Comparison of ENCODE assay signal across 8 cellular contexts in genomic region chr3:165196577-165197561, GRCh38. TPM values are rescaled to one million over a fixed set of nuclear protein-coding genes. Genes with fewer than 3 reads are reported as not detected.
DNase-seq lines count a peak whose midpoint lies in the region; ATAC-seq lines count a peak whose summit lies in the region.
"Had no signal": no experiment of that assay in that cellular context is flagged by ENCODE, and none has a peak within 500 bp of the region (broad histone marks: within the 10 kb centered on the region; RNA-seq: fewer than 3 reads in every experiment).

No MANE protein-coding gene starts in this region.

- H3K36me3 ChIP-seq in CD8-positive, alpha-beta memory T cell (ENCODE audit: insufficient read depth, low read length) = no peaks in the 10 kb centered on the region

- peaks cover 47 to 53% of the 10 kb centered on the region in 2 donors for H3K27me3 Mint-ChIP-seq in T-cell
- H3K27me3 Mint-ChIP-seq in CD8-positive, alpha-beta memory T cell = peaks cover 28 to 52% of the 10 kb centered on the region in 2 donors

- ATAC-seq in T-cell (replicated peaks in 1 of 4) (no peak), right cardiac atrium (peak; percentile 26 to 43), GM18873 (IDR thresholded peaks at IDR 0.05; ENCODE audit: low FRiP score, unreplicated experiment) (no peak)

- CTCF ChIA-PET in T-cell (lab: Charles Lee) = no interaction called here
- CTCF ChIA-PET in CD8-positive, alpha-beta memory T cell (lab: Charles Lee) = interaction anchor here (0.7 kb wide), 1 partner anchor 626 kb away, joined by 3 read pairs; no protein-coding TSS in a partner anchor

- POLR2A ChIA-PET in T-cell (lab: Charles Lee) = no interaction called here
- POLR2A ChIA-PET in CD8-positive, alpha-beta memory T cell (lab: Charles Lee) = no interaction called here

- H3K27ac Mint-ChIP-seq in T-cell = no peak overlapping the region
- peak overlapping the region in 1 of 8 donors; percentile 14 for H3K27ac Mint-ChIP-seq in CD8-positive, alpha-beta memory T cell

- peaks cover 5% of the 10 kb centered on the region for H3K4me1 ChIP-seq in right cardiac atrium (ENCODE audit: control insufficient read depth, insufficient read depth, low read length)
- no peaks in the 10 kb centered on the region for H3K4me1 ChIP-seq in CD8-positive, alpha-beta memory T cell (ENCODE audit: insufficient read depth, low read length)

- H3K36me3 Mint-ChIP-seq in T-cell = no peaks in the 10 kb centered on the region
- peaks cover 0 to 2% (median 0%) of the 10 kb centered on the region in 3 donors for H3K36me3 Mint-ChIP-seq in CD8-positive, alpha-beta memory T cell

- H3K4me3 ChIP-seq in right cardiac atrium (ENCODE audit: low read length) = peak overlapping the region; percentile 62
- H3K4me3 ChIP-seq in skeletal muscle cell (ENCODE audit: low read depth, low read length) = peak overlapping the region; percentile 50
- no peak overlapping the region for H3K4me3 ChIP-seq in CD8-positive, alpha-beta memory T cell (ENCODE audit: low read length)

- DNase-seq in HK-2 (ENCODE audit: unreplicated experiment) = peak; percentile 36
- no peak for DNase-seq in T-cell
- peak in 1 of 3 donors; percentile 50 for DNase-seq in right cardiac atrium
- DNase-seq in skeletal muscle cell (ENCODE audit: low read depth) = no peak
- no peak for DNase-seq in CD8-positive, alpha-beta memory T cell
- no peak for DNase-seq in HuH-7 (ENCODE audit: low spot score)
- DNase-seq: left cardiac atrium had no signal

- WGBS in right cardiac atrium = 3% methylated on average over 49 of the region's 52 CpGs

- no peaks in the 10 kb centered on the region for H3K27me3 ChIP-seq in right cardiac atrium (ENCODE audit: control insufficient read depth, insufficient read depth)
- H3K27me3 ChIP-seq in CD8-positive, alpha-beta memory T cell (ENCODE audit: insufficient read depth, low read length, poor library complexity, severe bottlenecking) = peaks cover 5% of the 10 kb centered on the region

- H3K9me3 Mint-ChIP-seq in T-cell = no peaks in the 10 kb centered on the region
- H3K9me3 Mint-ChIP-seq in CD8-positive, alpha-beta memory T cell = peaks cover 0 to 22% (median 13%) of the 10 kb centered on the region in 5 donors

- peaks cover 10 to 23% (median 22%) of the 10 kb centered on the region in 3 donors for H3K4me1 Mint-ChIP-seq in T-cell
- H3K4me1 Mint-ChIP-seq in CD8-positive, alpha-beta memory T cell = peaks cover 0 to 22% (median 5%) of the 10 kb centered on the region in 3 donors

- intact Hi-C loops in right cardiac atrium (cut with DNase I) = no loop called here

- H3K9me3 ChIP-seq in right cardiac atrium (ENCODE audit: control insufficient read depth, low read length) = no peaks in the 10 kb centered on the region
- no peaks in the 10 kb centered on the region for H3K9me3 ChIP-seq in CD8-positive, alpha-beta memory T cell (ENCODE audit: low read length)

- no peak overlapping the region for H3K27ac ChIP-seq in right cardiac atrium (ENCODE audit: low read length)
- no peak overlapping the region for H3K27ac ChIP-seq in CD8-positive, alpha-beta memory T cell (ENCODE audit: low read depth, low read length)

- H3K4me3 Mint-ChIP-seq in T-cell = peak overlapping the region; percentile 14 to 65 (median 47)
- H3K4me3 Mint-ChIP-seq in CD8-positive, alpha-beta memory T cell = peak overlapping the region in 3 of 7 donors; percentile 6 to 56 (median 41)

RNA-seq across cellular contexts. Expression of gene SLITRK3, which starts 0.7 kb away (rescaled TPM):
- total RNA-seq in T-cell (not detected), right cardiac atrium (1 to 10 TPM in 2 of 4 donors, under 1 TPM in 2; 0.92 to 2.2 (median 1.2) TPM)
- polyA plus RNA-seq in right cardiac atrium = 0.29 TPM
- not detected for total RNA-seq in CD8-positive, alpha-beta memory T cell
- not detected for polyA plus RNA-seq in CD8-positive, alpha-beta memory T cell

Comparison
In these comparisons a context has a peak if more than half of its experiments do, and no peak if none do; other contexts are left out.
1. ATAC-seq: peak in right cardiac atrium (2 of 2); none in T-cell (0 of 4) and GM18873 (single experiment).